In genomic region chr1:159914252-159915018, GRCh38 we compare ENCODE assay signal across 16 cellular contexts. TPM values are rescaled to one million over a fixed set of nuclear protein-coding genes. Genes with fewer than 3 reads are reported as not detected.
A peak's percentile ranks its signal among the peaks of the same experiment; 100 is the strongest.
DNase-seq lines count a peak whose midpoint lies in the region; ATAC-seq, FAIRE-seq and TF ChIP-seq lines count a peak whose summit lies in the region.
"Had no signal": no experiment of that assay in that cellular context is flagged by ENCODE, and none has a peak within 500 bp of the region (broad histone marks: within the 10 kb centered on the region; RNA-seq: fewer than 3 reads in every experiment).

No MANE protein-coding gene starts in this region.

- no peak overlapping the region for H3K4me2 ChIP-seq in neuronal stem cell (ENCODE audit: insufficient read depth, low read length, poor library complexity, severe bottlenecking)

- CTCF ChIA-PET in CD8-positive, alpha-beta memory T cell (lab: Charles Lee), result interaction anchor here (0.7 to 1.2 kb wide), 4 partner anchors 8 to 21 kb away, joined by 3 to 4 read pairs (median 3); partner anchors contain the start of gene TAGLN2

- no peak overlapping the region for H3K23ac ChIP-seq in neuronal stem cell (ENCODE audit: low read depth, low read length, poor library complexity)

- POLR2A ChIA-PET in CD8-positive, alpha-beta memory T cell (lab: Charles Lee), result interaction anchor here (1.0 to 1.2 kb wide), 2 partner anchors 9 to 10 kb away, joined by 4 read pairs; no protein-coding TSS in a partner anchor

- H3K14ac ChIP-seq in neuronal stem cell (ENCODE audit: low read length), result no peak overlapping the region

- H3K4me1 ChIP-seq in CD8-positive, alpha-beta memory T cell (ENCODE audit: insufficient read depth, low read length), result peaks cover 47% of the 10 kb centered on the region
- H3K4me1 ChIP-seq in neuronal stem cell (ENCODE audit: control insufficient read depth in 2 of 2, insufficient read depth in 1 of 2, low read depth in 1 of 2, low read length in 2 of 2) (peaks cover 24 to 30% of the 10 kb centered on the region in 2 donors), small intestine (ENCODE audit: control insufficient read depth in 2 of 2, insufficient read depth in 1 of 2, low read depth in 1 of 2, low read length in 1 of 2) (peaks cover 5 to 15% of the 10 kb centered on the region in 2 donors)

- H2BK120ac ChIP-seq in neuronal stem cell (ENCODE audit: low read depth, low read length), result no peak overlapping the region

- no CpG with 5 or more reads among the region's 10 CpGs for WGBS in neuronal stem cell (ENCODE audit: extremely low coverage in 2 of 2, insufficient read length in 2 of 2, insufficient replicate concordance in 1 of 2), 2 donors
- WGBS in small intestine, 3 donors, result 83 to 89% (median 83%) methylated on average over 10 of the region's 10 CpGs

- H2AFZ ChIP-seq in neuronal stem cell (ENCODE audit: low read length), result no peak overlapping the region
- H2AFZ ChIP-seq: GM23248 had no signal

- peaks cover 12% of the 10 kb centered on the region for H3K36me3 ChIP-seq in CD8-positive, alpha-beta memory T cell (ENCODE audit: insufficient read depth, low read length)
- H3K36me3 ChIP-seq in neuronal stem cell (replicated peaks in 1 of 2; ENCODE audit: control insufficient read depth in 2 of 2, insufficient read depth in 2 of 2, low read length in 2 of 2) (no peaks in the 10 kb centered on the region), small intestine (ENCODE audit: control insufficient read depth in 2 of 2, insufficient read depth in 2 of 2, low read length in 2 of 2) (peaks cover 0 to 10% of the 10 kb centered on the region in 2 donors)

- no peak overlapping the region for H4K8ac ChIP-seq in neuronal stem cell (ENCODE audit: low read depth, low read length)

- peaks cover 7 to 33% (median 10%) of the 10 kb centered on the region in 3 donors for H3K36me3 Mint-ChIP-seq in CD8-positive, alpha-beta memory T cell
- H3K36me3 Mint-ChIP-seq in effector memory CD8-positive, alpha-beta T cell (ENCODE audit: insufficient read depth), result peaks cover 78% of the 10 kb centered on the region
- H3K36me3 Mint-ChIP-seq in mesothelial cell of epicardium, result peaks cover 11% of the 10 kb centered on the region

- H2AK5ac ChIP-seq in neuronal stem cell (ENCODE audit: low read depth, low read length), result peak overlapping the region; percentile 9

- H2BK12ac ChIP-seq in neuronal stem cell (ENCODE audit: low read length), result no peak overlapping the region

- no peak overlapping the region for H3K4ac ChIP-seq in neuronal stem cell (ENCODE audit: low read length)

- H3K9me3 Mint-ChIP-seq in CD8-positive, alpha-beta memory T cell, result no peaks in the 10 kb centered on the region
- H3K9me3 Mint-ChIP-seq in effector memory CD8-positive, alpha-beta T cell, result no peaks in the 10 kb centered on the region
- no peaks in the 10 kb centered on the region for H3K9me3 Mint-ChIP-seq in mesothelial cell of epicardium

- H3K79me1 ChIP-seq in neuronal stem cell (ENCODE audit: low read depth, low read length), result no peaks in the 10 kb centered on the region

- no peak overlapping the region for H4K91ac ChIP-seq in neuronal stem cell (ENCODE audit: low read depth, low read length, poor library complexity)

- FAIRE-seq in small intestine (lab: Jason Lieb, UNC), result no peak

- peak overlapping the region; percentile 16 for H2BK15ac ChIP-seq in neuronal stem cell (ENCODE audit: low read length)

- no peak overlapping the region for H3K18ac ChIP-seq in neuronal stem cell (ENCODE audit: low read length)

- no peak for TF ChIP-seq CTCF in mesothelial cell of epicardium (IDR thresholded peaks at IDR 0.05; ENCODE audit: unreplicated experiment)

- no peak for DNase-seq in CD8-positive, alpha-beta memory T cell
- DNase-seq in NCI-H2029 (lab: John Stamatoyannopoulos, UW) (peak; percentile 83), neuronal stem cell (ENCODE audit: low spot score) (no peak), small intestine (no peak), hypothalamus (lab: John Stamatoyannopoulos, UW) (no peak), mesothelial cell of epicardium (ENCODE audit: low spot score in 2 of 2, unreplicated experiment in 2 of 2) (no peak)
- no peak for DNase-seq in effector memory CD8-positive, alpha-beta T cell
- DNase-seq: foreskin fibroblast, GM23248, KBM-7, NCI-H187 had no signal

- H3K27me3 ChIP-seq in CD8-positive, alpha-beta memory T cell (ENCODE audit: insufficient read depth, low read length, poor library complexity, severe bottlenecking), result no peaks in the 10 kb centered on the region
- H3K27me3 ChIP-seq in neuronal stem cell (ENCODE audit: control insufficient read depth in 3 of 3, insufficient read depth in 3 of 3, low read depth in 1 of 3, low read length in 3 of 3) (peaks cover 0 to 4% (median 0%) of the 10 kb centered on the region in 3 experiments), small intestine (ENCODE audit: control insufficient read depth in 2 of 2, insufficient read depth in 2 of 2, low read length in 2 of 2) (no peaks in the 10 kb centered on the region)
- H3K27me3 ChIP-seq: vagina had no signal

- H3K27ac Mint-ChIP-seq in CD8-positive, alpha-beta memory T cell, result peak overlapping the region in 7 of 8 donors; percentile 78 to 99 (median 96)
- H3K27ac Mint-ChIP-seq in effector memory CD8-positive, alpha-beta T cell, result peak overlapping the region; percentile 99 to 100
- no peak overlapping the region for H3K27ac Mint-ChIP-seq in mesothelial cell of epicardium

- H3K4me1 Mint-ChIP-seq in CD8-positive, alpha-beta memory T cell, result peaks cover 65 to 94% (median 83%) of the 10 kb centered on the region in 3 donors
- peaks cover 62 to 75% of the 10 kb centered on the region in 2 donors for H3K4me1 Mint-ChIP-seq in effector memory CD8-positive, alpha-beta T cell (ENCODE audit: low read depth in 2 of 2)
- H3K4me1 Mint-ChIP-seq in mesothelial cell of epicardium, result peaks cover 57% of the 10 kb centered on the region

- no peak overlapping the region for H2BK5ac ChIP-seq in neuronal stem cell (ENCODE audit: low read length)

- no peak overlapping the region for H3K4me3 ChIP-seq in CD8-positive, alpha-beta memory T cell (ENCODE audit: low read length)
- H3K4me3 ChIP-seq in neuronal stem cell (ENCODE audit: low read length in 2 of 2), result no peak overlapping the region
- H3K4me3 ChIP-seq in small intestine (ENCODE audit: low read depth in 1 of 2, low read length in 2 of 2), result no peak overlapping the region
- H3K4me3 ChIP-seq: GM23248, vagina had no signal

- no peak for ATAC-seq in effector memory CD8-positive, alpha-beta T cell (replicated peaks)
- no peak for ATAC-seq in HG02870 (IDR thresholded peaks at IDR 0.05; ENCODE audit: unreplicated experiment)
- ATAC-seq: right cardiac atrium had no signal

- peak overlapping the region in 3 of 7 donors; percentile 3 to 57 (median 12) for H3K4me3 Mint-ChIP-seq in CD8-positive, alpha-beta memory T cell
- peak overlapping the region in 1 of 2 donors; percentile 7 for H3K4me3 Mint-ChIP-seq in effector memory CD8-positive, alpha-beta T cell
- H3K4me3 Mint-ChIP-seq in mesothelial cell of epicardium, result no peak overlapping the region

- H3K27me3 Mint-ChIP-seq in CD8-positive, alpha-beta memory T cell, result peaks cover 0 to 2% of the 10 kb centered on the region in 2 donors
- H3K27me3 Mint-ChIP-seq in effector memory CD8-positive, alpha-beta T cell, result no peaks in the 10 kb centered on the region
- no peaks in the 10 kb centered on the region for H3K27me3 Mint-ChIP-seq in mesothelial cell of epicardium (ENCODE audit: low read depth)

- H3K9ac ChIP-seq in neuronal stem cell (ENCODE audit: low read depth, low read length, poor library complexity), result peak overlapping the region; percentile 24
- H3K9ac ChIP-seq: GM23248 had no signal

- H3K27ac ChIP-seq in CD8-positive, alpha-beta memory T cell (ENCODE audit: low read depth, low read length), result no peak overlapping the region
- no peak overlapping the region for H3K27ac ChIP-seq in neuronal stem cell (replicated peaks; ENCODE audit: low read length)
- H3K27ac ChIP-seq in small intestine (ENCODE audit: low read depth in 1 of 2, low read length in 1 of 2), result no peak overlapping the region
- H3K27ac ChIP-seq: GM23248, vagina, VCaP had no signal

- no peaks in the 10 kb centered on the region for H3K9me3 ChIP-seq in CD8-positive, alpha-beta memory T cell (ENCODE audit: low read length)
- H3K9me3 ChIP-seq in neuronal stem cell (replicated peaks in 1 of 2; ENCODE audit: control insufficient read depth in 2 of 2, insufficient read depth in 1 of 2, low read depth in 1 of 2, low read length in 2 of 2) (no peaks in the 10 kb centered on the region), small intestine (ENCODE audit: control insufficient read depth, low read depth) (no peaks in the 10 kb centered on the region)
- H3K9me3 ChIP-seq: vagina had no signal

RNA-seq across cellular contexts. Expression of gene TAGLN2, which starts 10.9 kb away (rescaled TPM):
- 100 to 1,000 TPM; 566 to 578 TPM for total RNA-seq in CD8-positive, alpha-beta memory T cell
- 811 TPM for polyA plus RNA-seq in CD8-positive, alpha-beta memory T cell
- polyA plus RNA-seq in neuronal stem cell (2013, experiment 1 of 2), result 27.0 TPM
- polyA plus RNA-seq in neuronal stem cell (2013, experiment 2 of 2), result 26.7 TPM
- polyA plus RNA-seq in small intestine, result 100 to 1,000 TPM; 384 to 472 (median 416) TPM
- total RNA-seq in mesothelial cell of epicardium, result 41.6 to 46.2 TPM (median 44.6 TPM) in 3 replicates

RNA-seq across cellular contexts. Expression of gene CFAP45, which starts 14.5 kb away (rescaled TPM):
- total RNA-seq in CD8-positive, alpha-beta memory T cell, result 1 to 10 TPM in 1 of 2 experiments, under 1 TPM in 1; 0.75 to 1.2 TPM
- 0.18 TPM for polyA plus RNA-seq in CD8-positive, alpha-beta memory T cell
- 0.32 TPM for polyA plus RNA-seq in neuronal stem cell (2013, experiment 1 of 2)
- polyA plus RNA-seq in neuronal stem cell (2013, experiment 2 of 2), result 0.47 TPM
- 1 to 10 TPM in 1 of 3 donors, under 1 TPM in 1, not detected in 1; 0.36 to 1.1 TPM for polyA plus RNA-seq in small intestine
- 0.18 to 0.20 TPM (median 0.20 TPM) in 3 replicates for total RNA-seq in mesothelial cell of epicardium
- total RNA-seq: GM23248, vagina had no signal

RNA-seq across cellular contexts. Expression of gene IGSF9, which starts 31.0 kb away (rescaled TPM):
- under 1 TPM; 0.04 to 0.11 TPM for total RNA-seq in CD8-positive, alpha-beta memory T cell
- polyA plus RNA-seq in CD8-positive, alpha-beta memory T cell, result not detected
- polyA plus RNA-seq in neuronal stem cell (2013, experiment 1 of 2), result 11.6 TPM
- polyA plus RNA-seq in neuronal stem cell (2013, experiment 2 of 2), result 11.4 TPM
- 10 to 100 TPM in 2 of 3 donors, 1 to 10 TPM in 1; 3.1 to 34.6 (median 18.1) TPM for polyA plus RNA-seq in small intestine
- total RNA-seq in mesothelial cell of epicardium, result 75.8 to 77.5 TPM (median 76.9 TPM) in 3 replicates
- total RNA-seq: GM23248, lung microvascular endothelial cell had no signal

RNA-seq across cellular contexts. Expression of gene SLAMF9, which starts 39.6 kb away (rescaled TPM):
- total RNA-seq in CD8-positive, alpha-beta memory T cell, result not detected
- polyA plus RNA-seq in CD8-positive, alpha-beta memory T cell, result not detected
- polyA plus RNA-seq in neuronal stem cell (2013, experiment 1 of 2), result not detected
- not detected for polyA plus RNA-seq in neuronal stem cell (2013, experiment 2 of 2)
- not detected for polyA plus RNA-seq in small intestine
- total RNA-seq in mesothelial cell of epicardium, result not detected in 3 replicates
- total RNA-seq: GM23248, lung microvascular endothelial cell, right cardiac atrium, vagina had no signal
- polyA plus RNA-seq: right cardiac atrium had no signal

RNA-seq across cellular contexts. Expression of gene VSIG8, which starts 52.0 kb away (rescaled TPM):
- not detected for total RNA-seq in CD8-positive, alpha-beta memory T cell
- polyA plus RNA-seq in CD8-positive, alpha-beta memory T cell, result not detected
- polyA plus RNA-seq in neuronal stem cell (2013, experiment 1 of 2), result not detected
- polyA plus RNA-seq in neuronal stem cell (2013, experiment 2 of 2), result not detected
- polyA plus RNA-seq in small intestine, result under 1 TPM in 1 of 3 donors, not detected in 2; 0.19 TPM
- not detected in 3 replicates for total RNA-seq in mesothelial cell of epicardium
- total RNA-seq: GM23248, lung microvascular endothelial cell, vagina had no signal
- polyA plus RNA-seq: GM23248 had no signal

Comparison
In these comparisons a context has a peak if more than half of its experiments do, and no peak if none do; other contexts are left out.
1. RNA of gene TAGLN2, which starts 10.9 kb away (total RNA-seq): 566 to 578 TPM in CD8-positive, alpha-beta memory T cell; 41.6 to 46.2 TPM in mesothelial cell of epicardium; every median in the first group is over 10 times any median in the second.
2. RNA of gene IGSF9, which starts 31.0 kb away (total RNA-seq): 75.8 to 77.5 TPM in mesothelial cell of epicardium; 0.04 to 0.11 TPM in CD8-positive, alpha-beta memory T cell; every median in the first group is over 10 times any median in the second.